In genomic region chr1:3907621-3908165, GRCh38 we compare ENCODE assay signal across 22 cellular contexts. TPM values are rescaled to one million over a fixed set of nuclear protein-coding genes. Genes with fewer than 3 reads are reported as not detected.
DNase-seq lines count a peak whose midpoint lies in the region; ATAC-seq, FAIRE-seq and TF ChIP-seq lines count a peak whose summit lies in the region.
"Had no signal": no experiment of that assay in that cellular context is flagged by ENCODE, and none has a peak within 500 bp of the region (broad histone marks: within the 10 kb centered on the region; RNA-seq: fewer than 3 reads in every experiment).

No MANE protein-coding gene starts in this region.

- H4K20me1 ChIP-seq in DOHH2 (ENCODE audit: control insufficient read depth, insufficient read depth, low read depth, low read length): no peaks in the 10 kb centered on the region
- H4K20me1 ChIP-seq in OCI-LY7 (ENCODE audit: insufficient read depth, low read length): no peaks in the 10 kb centered on the region
- H4K20me1 ChIP-seq in HepG2 (ENCODE audit: insufficient read depth, low read length): peaks cover 3% of the 10 kb centered on the region; the same call in 1 of the 2 replicates

- CTCF ChIA-PET in OCI-LY7 (lab: Charles Lee; ENCODE audit: unreplicated experiment): interaction anchor here (1.7 kb wide), 1 partner anchor 50 kb away, joined by 7 read pairs; the partner anchor contains the start of genes CEP104 and DFFB
- CTCF ChIA-PET in HepG2 (lab: Yijun Ruan, JAX; ENCODE audit: low intra/inter-chr PET ratio, low total read pairs): no interaction called here

- intact Hi-C loops in OCI-LY7 (cut with micrococcal nuclease; ENCODE audit: unreplicated experiment): loop anchor here (1.0 kb wide), 1 partner anchor 50 kb away; the partner anchor contains the start of genes CEP104 and DFFB
- intact Hi-C loops in HepG2 (cut with micrococcal nuclease; ENCODE audit: unreplicated experiment): loop anchor here (10.0 kb wide), 1 partner anchor 133 kb away; the partner anchor contains the start of gene SMIM1

- no TSS peak for BruUV-seq in OCI-LY7 (replicated peaks; lab: Mats Ljungman, UMichigan)
- no TSS peak for BruUV-seq in HepG2 (replicated peaks; lab: Mats Ljungman, UMichigan)

- H3K9me3 ChIP-seq in DOHH2 (ENCODE audit: control insufficient read depth, insufficient read depth, low read length) (no peaks in the 10 kb centered on the region), OCI-LY7 (ENCODE audit: low read length) (no peaks in the 10 kb centered on the region), HepG2 (ENCODE audit: low read length) (no peaks in the 10 kb centered on the region), suprapubic skin (no peaks in the 10 kb centered on the region)
- H3K9me3 ChIP-seq: Caco-2, SJSA1 had no signal

- H3F3A ChIP-seq in DOHH2 (ENCODE audit: control insufficient read depth, insufficient read depth): peaks cover 24% of the 10 kb centered on the region

- H3K27me3 ChIP-seq in DOHH2 (ENCODE audit: control insufficient read depth, low read length) (no peaks in the 10 kb centered on the region), HepG2 (ENCODE audit: control insufficient read depth in 1 of 2, insufficient read depth in 2 of 2, low read length in 2 of 2) (no peaks in the 10 kb centered on the region), suprapubic skin (peaks cover 18% of the 10 kb centered on the region)

- H3K36me3 ChIP-seq in DOHH2 (ENCODE audit: control insufficient read depth, low read length) (peaks cover 20% of the 10 kb centered on the region), OCI-LY7 (ENCODE audit: insufficient read depth, low read length) (peaks cover 5% of the 10 kb centered on the region; the same call in 1 of the 2 replicates), HepG2 (replicated peaks in 1 of 2; ENCODE audit: control insufficient read depth in 1 of 2, insufficient read depth in 2 of 2, low read length in 2 of 2) (no peaks in the 10 kb centered on the region), suprapubic skin (no peaks in the 10 kb centered on the region)
- H3K36me3 ChIP-seq: SJSA1 had no signal

- H2AFZ ChIP-seq in OCI-LY7 (ENCODE audit: low read length): no peak overlapping the region
- H2AFZ ChIP-seq in HepG2 (ENCODE audit: low read length): no peak overlapping the region
- H2AFZ ChIP-seq: GM23248 had no signal

- H3K79me2 ChIP-seq in DOHH2 (ENCODE audit: control insufficient read depth, low read length): peaks cover 31% of the 10 kb centered on the region
- peaks cover 66% of the 10 kb centered on the region for H3K79me2 ChIP-seq in OCI-LY7 (ENCODE audit: insufficient read depth, low read depth, low read length)
- no peaks in the 10 kb centered on the region for H3K79me2 ChIP-seq in HepG2 (ENCODE audit: insufficient read depth, low read length)

- POLR2A ChIA-PET in OCI-LY7 (lab: Charles Lee): interaction anchor here (1.0 to 1.6 kb wide), 2 partner anchors 136 to 402 kb away, joined by 3 to 6 read pairs; no protein-coding TSS in a partner anchor
- POLR2A ChIA-PET in HepG2 (lab: Yijun Ruan, JAX): interaction anchor here (1.0 kb wide), 1 partner anchor 50 kb away, joined by 4 read pairs; the partner anchor contains the start of genes CEP104 and DFFB

- no peak for ATAC-seq in HepG2
- ATAC-seq: Panc1 had no signal

- peak; percentile 41 for DNase-seq in OCI-LY7 (ENCODE audit: low spot score)
- no peak for DNase-seq in HepG2 (ENCODE audit: low spot score)
- peak; percentile 41 to 62 for DNase-seq in suprapubic skin (ENCODE audit: low spot score in 2 of 2)
- no peak for DNase-seq in stimulated activated CD4-positive, alpha-beta T cell treated with anti-CD3 and anti-CD28 coated beads, Interleukin-4, amount 100 ng/mL, for 4 hours
- DNase-seq in NCI-H2171 treated with DMSO at 0.1 percent for 48 hours (lab: John Stamatoyannopoulos, UW): no peak
- no peak for DNase-seq in foreskin fibroblast
- DNase-seq: CD4-positive, alpha-beta memory T cell; DMS 273 treated with DMSO at 0.1 percent for 48 hours; DMS79 treated with DMSO at 0.1 percent for 48 hours; GM23248; H9; NCI-H1092 treated with DMSO at 0.1 percent for 48 hours; NCI-H1436 treated with DMSO at 0.1 percent for 48 hours; NCI-H1930; NCI-H226; NCI-H510A treated with DMSO at 0.1 percent for 48 hours; NCI-H748 treated with DMSO at 0.1 percent for 48 hours had no signal

- no peak overlapping the region for H3K9ac ChIP-seq in HepG2 (ENCODE audit: insufficient read depth, low read depth, low read length)
- H3K9ac ChIP-seq: GM23248 had no signal

- WGBS in HepG2 (ENCODE audit: low lambda C conversion rate): 82% methylated on average over 10 of the region's 22 CpGs
- 80% methylated on average over 18 of the region's 22 CpGs for WGBS in suprapubic skin

- FAIRE-seq in HepG2 (lab: Jason Lieb, UNC): no peak
- FAIRE-seq: GM12878 had no signal

- H3K27ac ChIP-seq in DOHH2 (ENCODE audit: low read depth, low read length): peak overlapping the region; percentile 96
- peak overlapping the region; percentile 100 for H3K27ac ChIP-seq in OCI-LY7 (ENCODE audit: low read depth, low read length, poor library complexity, severe bottlenecking)
- no peak overlapping the region for H3K27ac ChIP-seq in HepG2 (ENCODE audit: extremely low read length, insufficient read depth, low read length)
- no peak overlapping the region for H3K27ac ChIP-seq in suprapubic skin
- H3K27ac ChIP-seq: GM23248, SJSA1 had no signal

- H3K4me2 ChIP-seq in DOHH2 (ENCODE audit: low read length) (peak overlapping the region; percentile 100), OCI-LY7 (ENCODE audit: low read length) (peak overlapping the region; percentile 88), HepG2 (ENCODE audit: low read depth, low read length) (no peak overlapping the region)

- TF ChIP-seq CTCF in DOHH2 (IDR thresholded peaks at IDR 0.05; ENCODE audit: low read depth, low read length, poor library complexity, severe bottlenecking): no peak
- no peak for TF ChIP-seq CTCF in OCI-LY7 (conservative IDR thresholded peaks at IDR 0.05; ENCODE audit: low read length)
- no peak for TF ChIP-seq CTCF in HepG2 (CRISPR knock-in tag; IDR thresholded peaks at IDR 0.05)
- TF ChIP-seq CTCF in suprapubic skin (IDR thresholded peaks at IDR 0.05): no peak
- no peak for TF ChIP-seq CTCF in foreskin fibroblast (IDR thresholded peaks at IDR 0.05; ENCODE audit: low read depth, low read length)

- in situ Hi-C loops in HepG2 (cut with HindIII; ENCODE audit: extremely low pct_ligation_motif_present, low pct_unique_long_range_greater_than_20kb): loop anchor here (25.0 kb wide), 1 partner anchor 155 kb away; no protein-coding TSS in a partner anchor

- H3K4me3 ChIP-seq in DOHH2 (ENCODE audit: low read length) (peak overlapping the region; percentile 81), OCI-LY7 (ENCODE audit: low read depth, low read length, poor library complexity, severe bottlenecking) (peak overlapping the region; percentile 28), HepG2 (replicated peaks in 1 of 3; ENCODE audit: insufficient read depth in 1 of 3, low read depth in 2 of 3, low read length in 3 of 3) (no peak overlapping the region), suprapubic skin (no peak overlapping the region), foreskin fibroblast (ENCODE audit: low read depth in 1 of 2, low read length in 2 of 2) (no peak overlapping the region)
- H3K4me3 ChIP-seq: GM12878, GM23248, SJSA1 had no signal

- TF ChIP-seq POLR2A in HepG2 (IDR thresholded peaks at IDR 0.05; ENCODE audit: insufficient read depth in 1 of 2, low read depth in 2 of 2, low read length in 2 of 2) (no peak), suprapubic skin (IDR thresholded peaks at IDR 0.05) (no peak)

- no peak for TF ChIP-seq RAD21 in HepG2 (CRISPR knock-in tag; IDR thresholded peaks at IDR 0.05)

- TF ChIP-seq EP300 in HepG2 (IDR thresholded peaks at IDR 0.05; ENCODE audit: low read depth in 2 of 2, low read length in 2 of 2) (no peak), HepG2 (CRISPR knock-in tag; IDR thresholded peaks at IDR 0.05; ENCODE audit: borderline replicate concordance) (no peak), suprapubic skin (IDR thresholded peaks at IDR 0.05) (no peak)

- H3K9me2 ChIP-seq in DOHH2 (replicated peaks; ENCODE audit: control insufficient read depth, low read length) (no peaks in the 10 kb centered on the region), OCI-LY7 (ENCODE audit: insufficient read depth, low read length) (no peaks in the 10 kb centered on the region)

- H3K4me1 ChIP-seq in DOHH2 (ENCODE audit: control insufficient read depth, low read length): peaks cover 99% of the 10 kb centered on the region
- H3K4me1 ChIP-seq in OCI-LY7 (ENCODE audit: insufficient read depth, low read length, poor library complexity, severe bottlenecking): peaks cover 89% of the 10 kb centered on the region
- peaks cover 51% of the 10 kb centered on the region for H3K4me1 ChIP-seq in HepG2 (ENCODE audit: insufficient read depth, low read length)
- H3K4me1 ChIP-seq in suprapubic skin: peaks cover 10% of the 10 kb centered on the region
- H3K4me1 ChIP-seq: Caco-2, SJSA1 had no signal

RNA-seq across cellular contexts. Expression of gene C1orf174, which starts 7.6 kb away (rescaled TPM):
- 43.4 and 59.5 TPM in 2 replicates for total RNA-seq in OCI-LY7 (2014; rRNA removed; shearing (Covaris generic))
- total RNA-seq in OCI-LY7 (2022) (39.0 and 42.0 TPM in 2 replicates), HepG2 (2016; rRNA removed; fragmentation: Illumina TruSeq; extraction: Trizol) (31.4 and 43.4 TPM in 2 replicates), suprapubic skin (10 to 100 TPM; 16.0 to 25.3 (median 19.7) TPM)
- 9.1 and 10.6 TPM in 2 replicates for total RNA-seq in HepG2 (2016; cell fraction: cytosol; rRNA removed; fragmentation: Illumina TruSeq; extraction: Trizol; ENCODE audit: low read depth)
- total RNA-seq in HepG2 (2016; cell fraction: insoluble cytoplasmic fraction; rRNA removed; fragmentation: Illumina TruSeq; extraction: Trizol): 30.8 and 45.5 TPM in 2 replicates
- total RNA-seq in HepG2 (2016; cell fraction: membrane; rRNA removed; fragmentation: Illumina TruSeq; extraction: Trizol): 23.1 and 25.3 TPM in 2 replicates
- total RNA-seq in HepG2 (2016; cell fraction: nucleus; rRNA removed; fragmentation: Illumina TruSeq; extraction: Trizol): 12.4 and 14.4 TPM in 2 replicates
- polyA plus RNA-seq in HepG2 (2011; rRNA removed): 18.7 and 21.6 TPM in 2 replicates
- polyA plus RNA-seq in HepG2 (2011; cell fraction: cytosol; rRNA removed): 19.8 and 22.2 TPM in 2 replicates
- polyA plus RNA-seq in HepG2 (2011; cell fraction: nucleus; rRNA removed): 12.8 and 14.0 TPM in 2 replicates
- polyA plus RNA-seq in HepG2 (2012): 13.3 and 16.8 TPM in 2 replicates
- 4.2 and 5.1 TPM in 2 replicates for polyA plus RNA-seq in HepG2 (2016; cell fraction: cytosol; fragmentation: Illumina TruSeq; extraction: Trizol; ENCODE audit: low read depth)
- polyA plus RNA-seq in HepG2 (2016; cell fraction: insoluble cytoplasmic fraction; fragmentation: Illumina TruSeq; extraction: Trizol; ENCODE audit: low read depth): 37.9 and 38.1 TPM in 2 replicates
- polyA plus RNA-seq in HepG2 (2016; cell fraction: membrane; fragmentation: Illumina TruSeq; extraction: Trizol; ENCODE audit: low read depth): 11.1 and 13.7 TPM in 2 replicates
- 24.6 and 27.6 TPM in 2 replicates for polyA plus RNA-seq in HepG2 (2016; cell fraction: nucleus; fragmentation: Illumina TruSeq; extraction: Trizol; ENCODE audit: insufficient read depth, low read depth)
- 23.0 and 28.7 TPM in 2 replicates for polyA minus RNA-seq in HepG2 (2011; rRNA and poly(A)+ RNA removed; ENCODE audit: low replicate concordance)
- polyA minus RNA-seq in HepG2 (2011; cell fraction: cytosol; rRNA and poly(A)+ RNA removed): 11.2 and 12.0 TPM in 2 replicates
- 6.7 and 8.5 TPM in 2 replicates for polyA minus RNA-seq in HepG2 (2011; cell fraction: nucleus; rRNA and poly(A)+ RNA removed)

RNA-seq across cellular contexts. Expression of gene DFFB, which starts 50.4 kb away (rescaled TPM):
- total RNA-seq in OCI-LY7 (2014; rRNA removed; shearing (Covaris generic)): 15.2 and 21.6 TPM in 2 replicates
- 16.0 and 17.9 TPM in 2 replicates for total RNA-seq in OCI-LY7 (2022)
- total RNA-seq in HepG2 (2016; rRNA removed; fragmentation: Illumina TruSeq; extraction: Trizol): 8.7 and 9.3 TPM in 2 replicates
- 1.4 and 1.6 TPM in 2 replicates for total RNA-seq in HepG2 (2016; cell fraction: cytosol; rRNA removed; fragmentation: Illumina TruSeq; extraction: Trizol; ENCODE audit: low read depth)
- total RNA-seq in HepG2 (2016; cell fraction: insoluble cytoplasmic fraction; rRNA removed; fragmentation: Illumina TruSeq; extraction: Trizol): 8.7 and 9.2 TPM in 2 replicates
- total RNA-seq in HepG2 (2016; cell fraction: membrane; rRNA removed; fragmentation: Illumina TruSeq; extraction: Trizol): 4.1 and 4.7 TPM in 2 replicates
- total RNA-seq in HepG2 (2016; cell fraction: nucleus; rRNA removed; fragmentation: Illumina TruSeq; extraction: Trizol): 5.0 and 6.1 TPM in 2 replicates
- polyA plus RNA-seq in HepG2 (2011; rRNA removed): 4.6 and 4.8 TPM in 2 replicates
- polyA plus RNA-seq in HepG2 (2011; cell fraction: cytosol; rRNA removed): 3.6 and 3.7 TPM in 2 replicates
- polyA plus RNA-seq in HepG2 (2011; cell fraction: nucleus; rRNA removed): 7.8 and 8.5 TPM in 2 replicates
- 3.3 and 3.7 TPM in 2 replicates for polyA plus RNA-seq in HepG2 (2012)
- 0.69 and 0.75 TPM in 2 replicates for polyA plus RNA-seq in HepG2 (2016; cell fraction: cytosol; fragmentation: Illumina TruSeq; extraction: Trizol; ENCODE audit: low read depth)
- 6.4 and 7.8 TPM in 2 replicates for polyA plus RNA-seq in HepG2 (2016; cell fraction: insoluble cytoplasmic fraction; fragmentation: Illumina TruSeq; extraction: Trizol; ENCODE audit: low read depth)
- polyA plus RNA-seq in HepG2 (2016; cell fraction: membrane; fragmentation: Illumina TruSeq; extraction: Trizol; ENCODE audit: low read depth): 1.5 and 1.9 TPM in 2 replicates
- 17.0 and 22.7 TPM in 2 replicates for polyA plus RNA-seq in HepG2 (2016; cell fraction: nucleus; fragmentation: Illumina TruSeq; extraction: Trizol; ENCODE audit: insufficient read depth, low read depth)
- 3.1 and 7.0 TPM in 2 replicates for polyA minus RNA-seq in HepG2 (2011; rRNA and poly(A)+ RNA removed; ENCODE audit: low replicate concordance)
- 1.3 and 2.0 TPM in 2 replicates for polyA minus RNA-seq in HepG2 (2011; cell fraction: cytosol; rRNA and poly(A)+ RNA removed)
- 2.4 and 3.9 TPM in 2 replicates for polyA minus RNA-seq in HepG2 (2011; cell fraction: nucleus; rRNA and poly(A)+ RNA removed)
- 1 to 10 TPM; 2.7 to 6.8 (median 4.2) TPM for total RNA-seq in suprapubic skin

RNA-seq across cellular contexts. Expression of gene CEP104, which starts 50.7 kb away (rescaled TPM):
- 26.8 and 36.5 TPM in 2 replicates for total RNA-seq in OCI-LY7 (2014; rRNA removed; shearing (Covaris generic))
- total RNA-seq in OCI-LY7 (2022): 71.0 and 71.7 TPM in 2 replicates
- total RNA-seq in HepG2 (2016; rRNA removed; fragmentation: Illumina TruSeq; extraction: Trizol): 20.4 and 33.8 TPM in 2 replicates
- total RNA-seq in HepG2 (2016; cell fraction: cytosol; rRNA removed; fragmentation: Illumina TruSeq; extraction: Trizol; ENCODE audit: low read depth): 4.7 and 5.7 TPM in 2 replicates
- total RNA-seq in HepG2 (2016; cell fraction: insoluble cytoplasmic fraction; rRNA removed; fragmentation: Illumina TruSeq; extraction: Trizol): 17.2 and 21.3 TPM in 2 replicates
- 17.1 and 18.2 TPM in 2 replicates for total RNA-seq in HepG2 (2016; cell fraction: membrane; rRNA removed; fragmentation: Illumina TruSeq; extraction: Trizol)
- 17.8 and 20.6 TPM in 2 replicates for total RNA-seq in HepG2 (2016; cell fraction: nucleus; rRNA removed; fragmentation: Illumina TruSeq; extraction: Trizol)
- 19.0 and 30.1 TPM in 2 replicates for polyA plus RNA-seq in HepG2 (2011; rRNA removed)
- 11.3 and 14.0 TPM in 2 replicates for polyA plus RNA-seq in HepG2 (2011; cell fraction: cytosol; rRNA removed)
- polyA plus RNA-seq in HepG2 (2011; cell fraction: nucleus; rRNA removed): 34.2 TPM in 2 replicates
- polyA plus RNA-seq in HepG2 (2012): 18.2 and 19.8 TPM in 2 replicates
- 5.7 and 6.7 TPM in 2 replicates for polyA plus RNA-seq in HepG2 (2016; cell fraction: cytosol; fragmentation: Illumina TruSeq; extraction: Trizol; ENCODE audit: low read depth)
- 33.6 and 43.4 TPM in 2 replicates for polyA plus RNA-seq in HepG2 (2016; cell fraction: insoluble cytoplasmic fraction; fragmentation: Illumina TruSeq; extraction: Trizol; ENCODE audit: low read depth)
- polyA plus RNA-seq in HepG2 (2016; cell fraction: membrane; fragmentation: Illumina TruSeq; extraction: Trizol; ENCODE audit: low read depth): 16.8 and 19.5 TPM in 2 replicates
- 33.5 and 33.9 TPM in 2 replicates for polyA plus RNA-seq in HepG2 (2016; cell fraction: nucleus; fragmentation: Illumina TruSeq; extraction: Trizol; ENCODE audit: insufficient read depth, low read depth)
- 21.1 and 36.0 TPM in 2 replicates for polyA minus RNA-seq in HepG2 (2011; rRNA and poly(A)+ RNA removed; ENCODE audit: low replicate concordance)
- polyA minus RNA-seq in HepG2 (2011; cell fraction: cytosol; rRNA and poly(A)+ RNA removed): 17.0 and 22.2 TPM in 2 replicates
- polyA minus RNA-seq in HepG2 (2011; cell fraction: nucleus; rRNA and poly(A)+ RNA removed): 32.4 and 38.9 TPM in 2 replicates
- 10 to 100 TPM; 16.1 to 56.7 (median 39.6) TPM for total RNA-seq in suprapubic skin

Comparison
In these comparisons a context has a peak if more than half of its experiments do, and no peak if none do; other contexts are left out.
1. H3K27ac ChIP-seq: peak in DOHH2 (single experiment) and OCI-LY7 (single experiment); none in HepG2 (single experiment) and suprapubic skin (single experiment).
2. H3K4me3 ChIP-seq: peak in DOHH2 (single experiment) and OCI-LY7 (single experiment); none in HepG2 (0 of 3), suprapubic skin (single experiment) and foreskin fibroblast (0 of 2).
3. DNase-seq: peak in OCI-LY7 (single experiment) and suprapubic skin (2 of 2); none in HepG2 (single experiment), stimulated activated CD4-positive, alpha-beta T cell treated with anti-CD3 and anti-CD28 coated beads, Interleukin-4, amount 100 ng/mL, for 4 hours (0 of 2), NCI-H2171 treated with DMSO at 0.1 percent for 48 hours (single experiment) and foreskin fibroblast (0 of 2).